In the genomic region with DNA sequence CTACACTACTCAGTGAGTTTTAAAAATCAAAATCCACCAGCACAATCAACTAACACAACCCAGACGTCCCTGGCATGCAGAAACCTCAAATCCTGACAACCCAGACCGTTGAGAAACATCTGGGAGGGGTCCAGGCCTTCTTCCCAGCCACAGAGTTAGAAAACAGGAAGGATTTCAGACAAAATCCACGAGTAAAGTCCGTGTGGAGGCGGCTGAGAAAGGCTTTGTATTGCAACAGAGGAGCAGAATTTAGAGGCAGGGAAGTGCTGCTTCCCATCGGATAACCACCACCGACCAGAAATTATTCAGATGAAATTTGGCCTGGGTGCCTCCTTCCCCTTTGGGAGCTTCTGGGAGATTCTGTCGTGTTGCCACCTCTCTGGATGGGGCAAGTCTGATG, we compare ENCODE assay signal across 13 cellular contexts.
DNase-seq lines count a peak whose midpoint lies in the region; ATAC-seq and TF ChIP-seq lines count a peak whose summit lies in the region.
"Had no signal": no experiment of that assay in that cellular context is flagged by ENCODE, and none has a peak within 500 bp of the region (broad histone marks: within the 10 kb centered on the region; RNA-seq: fewer than 3 reads in every experiment).

No MANE protein-coding gene starts in this region.

- H3K79me2 ChIP-seq in GM23248 (ENCODE audit: insufficient read depth), result peaks cover 25% of the 10 kb centered on the region
- H3K79me2 ChIP-seq in smooth muscle cell (ENCODE audit: low read depth), result peaks cover 60% of the 10 kb centered on the region

- ATAC-seq in left lobe of liver (peak; percentile 58), HG02938 (IDR thresholded peaks at IDR 0.05; ENCODE audit: unreplicated experiment) (no peak), HG03442 (IDR thresholded peaks at IDR 0.05; ENCODE audit: unreplicated experiment) (no peak)
- ATAC-seq in effector memory CD8-positive, alpha-beta T cell (replicated peaks), result no peak

- H3K27ac ChIP-seq in GM23248, result peak overlapping the region; percentile 83
- H3K27ac ChIP-seq in breast epithelium, result peak overlapping the region; percentile 44 to 78
- H3K27ac ChIP-seq in smooth muscle cell (ENCODE audit: low read depth), result peak overlapping the region; percentile 92

- H3K27me3 Mint-ChIP-seq in effector memory CD8-positive, alpha-beta T cell, result no peaks in the 10 kb centered on the region

- H3K9me3 Mint-ChIP-seq in effector memory CD8-positive, alpha-beta T cell, result peaks cover 2 to 3% of the 10 kb centered on the region in 2 donors
- H3K9me3 Mint-ChIP-seq: T-helper 1 cell treated with Interleukin-12 subunit alpha and Interleukin-12 subunit beta and Interleukin-4 antibody, amounts not matched to agents 30 μg/mL and 1 μg/mL, for 36 hours had no signal

- H2AFZ ChIP-seq in GM23248 (peak overlapping the region; percentile 8; the same call in 1 of the 2 replicates), smooth muscle cell (ENCODE audit: low read depth) (no peak overlapping the region)

- no peaks in the 10 kb centered on the region for H3K4me1 Mint-ChIP-seq in effector memory CD8-positive, alpha-beta T cell (ENCODE audit: low read depth in 2 of 2)

- no peak for TF ChIP-seq POLR2A in breast epithelium (IDR thresholded peaks at IDR 0.05)

- H3K9me2 ChIP-seq in GM23248 (ENCODE audit: insufficient read depth), result no peaks in the 10 kb centered on the region; the same call in 1 of the 2 replicates

- H3K4me3 Mint-ChIP-seq in effector memory CD8-positive, alpha-beta T cell, result no peak overlapping the region
- H3K4me3 Mint-ChIP-seq: T-helper 1 cell treated with Interleukin-12 subunit alpha and Interleukin-12 subunit beta and Interleukin-4 antibody, amounts not matched to agents 30 μg/mL and 1 μg/mL, for 36 hours had no signal

- TF ChIP-seq CTCF in breast epithelium (IDR thresholded peaks at IDR 0.05), result no peak
- no peak for TF ChIP-seq CTCF in smooth muscle cell (IDR thresholded peaks at IDR 0.05; ENCODE audit: borderline replicate concordance, insufficient read depth, poor library complexity, severe bottlenecking)

- WGBS in GM23248 (ENCODE audit: low coverage in 1 of 2, low lambda C conversion rate in 2 of 2, missing lambda C conversion rate in 2 of 2), 2 experiments, result 2% methylated on average over 8 of the region's 8 CpGs
- 4% methylated on average over 8 of the region's 8 CpGs for WGBS in smooth muscle cell (ENCODE audit: low lambda C conversion rate)

- H3K27ac Mint-ChIP-seq in effector memory CD8-positive, alpha-beta T cell, result no peak overlapping the region
- H3K27ac Mint-ChIP-seq: T-helper 1 cell treated with Interleukin-12 subunit alpha and Interleukin-12 subunit beta and Interleukin-4 antibody, amounts not matched to agents 30 μg/mL and 1 μg/mL, for 36 hours had no signal

- DNase-seq in GM23248 (peak; percentile 89), breast epithelium (ENCODE audit: low spot score in 2 of 2) (peak in 1 of 2 donors; percentile 50), left lobe of liver (ENCODE audit: low spot score) (peak; percentile 76), smooth muscle cell (lab: John Stamatoyannopoulos, UW; ENCODE audit: unreplicated experiment) (no peak), OCI-M1 (lab: John Stamatoyannopoulos, UW) (no peak)
- no peak for DNase-seq in effector memory CD8-positive, alpha-beta T cell
- DNase-seq: activated T-cell treated with anti-CD3 and anti-CD28 coated beads, Interleukin-2, amount 50 U/mL, for 48 hours; DMS79; KG1; NCI-H526 had no signal

- in situ Hi-C loops in GM23248 (cut with MboI), result no loop called here

- intact Hi-C loops in breast epithelium (cut with DNase I; ENCODE audit: low total_unique reads), result no loop called here

- H3K36me3 ChIP-seq in GM23248 (ENCODE audit: low read depth), result no peaks in the 10 kb centered on the region
- H3K36me3 ChIP-seq in breast epithelium, result no peaks in the 10 kb centered on the region
- H3K36me3 ChIP-seq in smooth muscle cell (ENCODE audit: low read depth), result no peaks in the 10 kb centered on the region

- H4K20me1 ChIP-seq in GM23248 (ENCODE audit: insufficient read depth), result no peaks in the 10 kb centered on the region
- no peaks in the 10 kb centered on the region for H4K20me1 ChIP-seq in smooth muscle cell (ENCODE audit: low read depth)

- peak overlapping the region; percentile 10; the same call in 1 of the 2 replicates for H3K4me3 ChIP-seq in GM23248
- no peak overlapping the region for H3K4me3 ChIP-seq in breast epithelium
- H3K4me3 ChIP-seq in smooth muscle cell, result no peak overlapping the region

- H3K4me1 ChIP-seq in GM23248 (ENCODE audit: insufficient read depth) (peaks cover 31% of the 10 kb centered on the region), breast epithelium (no peaks in the 10 kb centered on the region), smooth muscle cell (ENCODE audit: low read depth) (peaks cover 11% of the 10 kb centered on the region)

- H3K27me3 ChIP-seq in GM23248 (replicated peaks; ENCODE audit: insufficient read depth) (no peaks in the 10 kb centered on the region), breast epithelium (no peaks in the 10 kb centered on the region), smooth muscle cell (ENCODE audit: low read depth) (no peaks in the 10 kb centered on the region)

- no peaks in the 10 kb centered on the region for H3K36me3 Mint-ChIP-seq in effector memory CD8-positive, alpha-beta T cell (ENCODE audit: insufficient read depth)

- H3F3A ChIP-seq in GM23248 (ENCODE audit: insufficient read depth), result peaks cover 31% of the 10 kb centered on the region
- peaks cover 26% of the 10 kb centered on the region for H3F3A ChIP-seq in smooth muscle cell (ENCODE audit: low read depth)

- H3K4me2 ChIP-seq in GM23248 (ENCODE audit: unreplicated experiment) (peak overlapping the region; percentile 46), smooth muscle cell (peak overlapping the region; percentile 42)

- H3K9ac ChIP-seq in GM23248, result peak overlapping the region; percentile 63
- peak overlapping the region; percentile 62 for H3K9ac ChIP-seq in smooth muscle cell (ENCODE audit: low read depth)

- H3K9me3 ChIP-seq in GM23248 (ENCODE audit: low read depth) (no peaks in the 10 kb centered on the region), breast epithelium (no peaks in the 10 kb centered on the region), smooth muscle cell (replicated peaks; ENCODE audit: low read depth) (no peaks in the 10 kb centered on the region)

Comparison
In these comparisons a context has a peak if more than half of its experiments do, and no peak if none do; other contexts are left out.
1. DNase-seq: peak in GM23248 (single experiment) and left lobe of liver (single experiment); none in smooth muscle cell (single experiment), effector memory CD8-positive, alpha-beta T cell (0 of 3) and OCI-M1 (single experiment).
2. Peak in every context shown above with its lines, with median percentiles within 50 percentile points of each other: H3K27ac ChIP-seq.